Comparison of ENCODE assay signal across 8 cellular contexts in genomic region chr11:118051611-118052461, GRCh38.
A peak's percentile ranks its signal among the peaks of the same experiment; 100 is the strongest.
DNase-seq lines count a peak whose midpoint lies in the region; ATAC-seq lines count a peak whose summit lies in the region.

No MANE protein-coding gene starts in this region.

- H3K36me3 Mint-ChIP-seq in T-helper 2 cell treated with Interferon-gamma antibody and Interleukin-4, amounts not matched to agents 5 μg/mL and 100 μg/mL, for 36 hours (ENCODE audit: low read depth) = peaks cover 2% of the 10 kb centered on the region
- H3K36me3 Mint-ChIP-seq in activated naive CD4-positive, alpha-beta T cell treated with anti-CD3 and anti-CD28 coated beads, Interleukin-2, amount 50 U/mL, for 24 hours = no peaks in the 10 kb centered on the region

- H3K27ac Mint-ChIP-seq in T-helper 2 cell treated with Interferon-gamma antibody and Interleukin-4, amounts not matched to agents 5 μg/mL and 100 μg/mL, for 36 hours = peak overlapping the region; percentile 96
- peak overlapping the region; percentile 96 for H3K27ac Mint-ChIP-seq in activated naive CD4-positive, alpha-beta T cell treated with anti-CD3 and anti-CD28 coated beads, Interleukin-2, amount 50 U/mL, for 24 hours

- peaks cover 51% of the 10 kb centered on the region for H3K4me1 Mint-ChIP-seq in T-helper 2 cell treated with Interferon-gamma antibody and Interleukin-4, amounts not matched to agents 5 μg/mL and 100 μg/mL, for 36 hours (ENCODE audit: low read depth)
- H3K4me1 Mint-ChIP-seq in activated naive CD4-positive, alpha-beta T cell treated with anti-CD3 and anti-CD28 coated beads, Interleukin-2, amount 50 U/mL, for 24 hours = peaks cover 56% of the 10 kb centered on the region

- peak overlapping the region; percentile 76 for H3K4me3 Mint-ChIP-seq in T-helper 2 cell treated with Interferon-gamma antibody and Interleukin-4, amounts not matched to agents 5 μg/mL and 100 μg/mL, for 36 hours
- H3K4me3 Mint-ChIP-seq in activated naive CD4-positive, alpha-beta T cell treated with anti-CD3 and anti-CD28 coated beads, Interleukin-2, amount 50 U/mL, for 24 hours = peak overlapping the region; percentile 75

- no peaks in the 10 kb centered on the region for H3K9me3 Mint-ChIP-seq in T-helper 2 cell treated with Interferon-gamma antibody and Interleukin-4, amounts not matched to agents 5 μg/mL and 100 μg/mL, for 36 hours
- no peaks in the 10 kb centered on the region for H3K9me3 Mint-ChIP-seq in activated naive CD4-positive, alpha-beta T cell treated with anti-CD3 and anti-CD28 coated beads, Interleukin-2, amount 50 U/mL, for 24 hours

- DNase-seq in T-helper 2 cell treated with Interferon-gamma antibody and Interleukin-4, amounts not matched to agents 5 μg/mL and 100 μg/mL, for 36 hours (ENCODE audit: low spot score) = peak; percentile 55
- DNase-seq in stimulated activated CD4-positive, alpha-beta T cell treated with anti-CD3 and anti-CD28 coated beads, Interleukin-4, amount 100 ng/mL, for 1 hour = peak; percentile 51
- DNase-seq in SIG-M5 (lab: John Stamatoyannopoulos, UW) = no peak

- no peaks in the 10 kb centered on the region for H3K27me3 Mint-ChIP-seq in T-helper 2 cell treated with Interferon-gamma antibody and Interleukin-4, amounts not matched to agents 5 μg/mL and 100 μg/mL, for 36 hours (ENCODE audit: low read depth)
- no peaks in the 10 kb centered on the region for H3K27me3 Mint-ChIP-seq in activated naive CD4-positive, alpha-beta T cell treated with anti-CD3 and anti-CD28 coated beads, Interleukin-2, amount 50 U/mL, for 24 hours

- peak; percentile 60 for ATAC-seq in GM18511 (IDR thresholded peaks at IDR 0.05; ENCODE audit: unreplicated experiment)
- no peak for ATAC-seq in HG03139 (IDR thresholded peaks at IDR 0.05; ENCODE audit: unreplicated experiment)
- ATAC-seq in HG02840 (IDR thresholded peaks at IDR 0.05; ENCODE audit: low FRiP score, unreplicated experiment) = no peak
- no peak for ATAC-seq in GM18909 (IDR thresholded peaks at IDR 0.05; ENCODE audit: poor library complexity, unreplicated experiment)
